In the genomic region with DNA sequence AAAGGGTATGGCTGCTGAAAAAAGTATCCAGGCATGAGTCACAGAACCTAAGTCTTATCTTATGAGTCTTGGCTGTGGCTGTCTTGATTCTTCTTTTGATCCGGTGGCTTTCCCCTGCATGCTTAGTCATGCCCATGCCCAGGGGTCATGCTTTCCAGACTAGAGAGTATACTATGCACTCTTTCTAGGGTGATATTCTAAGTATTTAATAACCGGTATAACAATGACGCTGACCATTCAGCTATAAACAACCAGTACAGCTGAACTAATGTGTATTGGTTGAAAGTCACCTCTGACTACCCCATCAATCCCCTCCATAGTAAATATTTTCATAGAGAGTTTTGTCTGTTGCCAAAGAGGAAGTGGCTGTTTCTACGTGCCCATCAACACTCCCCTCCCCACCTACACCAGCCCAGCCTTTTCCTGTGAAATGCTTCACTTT, we compare ENCODE assay signal across 12 cellular contexts. TPM values are rescaled to one million over a fixed set of nuclear protein-coding genes. Genes with fewer than 3 reads are reported as not detected.
DNase-seq lines count a peak whose midpoint lies in the region; ATAC-seq and TF ChIP-seq lines count a peak whose summit lies in the region.
"Had no signal": no experiment of that assay in that cellular context is flagged by ENCODE, and none has a peak within 500 bp of the region (broad histone marks: within the 10 kb centered on the region; RNA-seq: fewer than 3 reads in every experiment).

No MANE protein-coding gene starts in this region.

- H3K4me1 ChIP-seq in mammary epithelial cell (ENCODE audit: insufficient read depth, low read length), result no peaks in the 10 kb centered on the region
- no peaks in the 10 kb centered on the region for H3K4me1 ChIP-seq in left lung

- H3K9me3 ChIP-seq in mammary epithelial cell (replicated peaks; ENCODE audit: insufficient read depth, low read length) (peaks cover 2% of the 10 kb centered on the region), left lung (no peaks in the 10 kb centered on the region)

- no peak overlapping the region for H2AFZ ChIP-seq in mammary epithelial cell (ENCODE audit: low read depth, low read length)

- no peak overlapping the region for H3K9ac ChIP-seq in mammary epithelial cell (ENCODE audit: insufficient read depth, low read length)

- no peaks in the 10 kb centered on the region for H4K20me1 ChIP-seq in mammary epithelial cell (ENCODE audit: insufficient read depth, low read length)

- in situ Hi-C loops in mammary epithelial cell (cut with MboI; ENCODE audit: low sequenced_read_pairs in 2 of 2), result no loop called here

- no peak for ATAC-seq in GM21529 (IDR thresholded peaks at IDR 0.05; ENCODE audit: unreplicated experiment)
- ATAC-seq in left lung, result no peak

- H3K79me2 ChIP-seq in mammary epithelial cell (ENCODE audit: insufficient read depth, low read length), result no peaks in the 10 kb centered on the region

- H3K27ac ChIP-seq in mammary epithelial cell (ENCODE audit: insufficient read depth, low read depth, low read length) (no peak overlapping the region), left lung (no peak overlapping the region)

- WGBS in mammary epithelial cell (ENCODE audit: low coverage, missing lambda C conversion rate), result 8% methylated on average over 4 of the region's 4 CpGs

- DNase-seq in stimulated activated CD4-positive, alpha-beta T cell treated with anti-CD3 and anti-CD28 coated beads, Interleukin-1b, Interleukin-23, amount 100 ng/mL, for 48 hours, result peak; percentile 3
- DNase-seq in stimulated activated CD4-positive, alpha-beta T cell treated with anti-CD3 and anti-CD28 coated beads, Interleukin-15, amount 100 ng/mL, for 24 hours, result no peak
- DNase-seq in NCI-H748 treated with DMSO at 0.1 percent for 48 hours (lab: John Stamatoyannopoulos, UW) (peak; percentile 15), mammary epithelial cell (peak; percentile 54), left lung (no peak), GM19240 (ENCODE audit: insufficient read length, low spot score) (no peak)
- no peak for DNase-seq in stimulated activated CD4-positive, alpha-beta T cell treated with anti-CD3 and anti-CD28 coated beads, Interleukin-2, amount 100 ng/mL, for 48 hours
- DNase-seq: aorta, mesenchymal stem cell, NCI-H526, occipital lobe had no signal

- intact Hi-C loops in mammary epithelial cell (cut with micrococcal nuclease) (no loop called here), left lung (cut with DNase I) (no loop called here)

- no TSS peak for BruUV-seq in mammary epithelial cell (replicated peaks; lab: Mats Ljungman, UMichigan)

- CTCF ChIA-PET in mammary epithelial cell (lab: Charles Lee; ENCODE audit: low non-redundant PET), result no interaction called here

- no peak for TF ChIP-seq CTCF in mammary epithelial cell (conservative IDR thresholded peaks at IDR 0.05 in 1 of 2, IDR thresholded peaks at IDR 0.05 in 1 of 2; ENCODE audit: extremely low read depth in 1 of 2, insufficient read depth in 1 of 2, low read depth in 1 of 2, low read length in 2 of 2)
- TF ChIP-seq CTCF in left lung (IDR thresholded peaks at IDR 0.05), result no peak

- no peak overlapping the region for H3K4me3 ChIP-seq in mammary epithelial cell (replicated peaks in 1 of 3; ENCODE audit: insufficient read depth in 1 of 3, low read depth in 2 of 3, low read length in 3 of 3)
- H3K4me3 ChIP-seq in left lung, result no peak overlapping the region

- H3K27me3 ChIP-seq in mammary epithelial cell (ENCODE audit: insufficient read depth, low read length) (no peaks in the 10 kb centered on the region), left lung (no peaks in the 10 kb centered on the region)

- no peaks in the 10 kb centered on the region for H3K36me3 ChIP-seq in mammary epithelial cell (ENCODE audit: insufficient read depth, low read length)
- no peaks in the 10 kb centered on the region for H3K36me3 ChIP-seq in left lung

- dilution Hi-C loops in mammary epithelial cell (cut with HindIII; ENCODE audit: low sequenced_read_pairs), result no loop called here

- H3K4me2 ChIP-seq in mammary epithelial cell (ENCODE audit: insufficient read depth, low read depth, low read length), result no peak overlapping the region

RNA-seq across cellular contexts. Expression of gene NRXN3, which starts 34.7 kb away (rescaled TPM):
- under 1 TPM; under 0.01 to 0.75 TPM for total RNA-seq in mammary epithelial cell
- 0.26 TPM for polyA plus RNA-seq in mammary epithelial cell
- polyA minus RNA-seq in mammary epithelial cell, result 0.83 TPM
- 1 to 10 TPM; 4.6 to 7.6 TPM for total RNA-seq in left lung

Comparison
In these comparisons a context has a peak if more than half of its experiments do, and no peak if none do; other contexts are left out.
1. DNase-seq: peak in stimulated activated CD4-positive, alpha-beta T cell treated with anti-CD3 and anti-CD28 coated beads, Interleukin-1b, Interleukin-23, amount 100 ng/mL, for 48 hours (single experiment), NCI-H748 treated with DMSO at 0.1 percent for 48 hours (single experiment) and mammary epithelial cell (single experiment); none in stimulated activated CD4-positive, alpha-beta T cell treated with anti-CD3 and anti-CD28 coated beads, Interleukin-15, amount 100 ng/mL, for 24 hours (single experiment), left lung (0 of 2), stimulated activated CD4-positive, alpha-beta T cell treated with anti-CD3 and anti-CD28 coated beads, Interleukin-2, amount 100 ng/mL, for 48 hours (0 of 2) and GM19240 (single experiment).